Comparison of ENCODE assay signal across 20 cellular contexts in the genomic region with DNA sequence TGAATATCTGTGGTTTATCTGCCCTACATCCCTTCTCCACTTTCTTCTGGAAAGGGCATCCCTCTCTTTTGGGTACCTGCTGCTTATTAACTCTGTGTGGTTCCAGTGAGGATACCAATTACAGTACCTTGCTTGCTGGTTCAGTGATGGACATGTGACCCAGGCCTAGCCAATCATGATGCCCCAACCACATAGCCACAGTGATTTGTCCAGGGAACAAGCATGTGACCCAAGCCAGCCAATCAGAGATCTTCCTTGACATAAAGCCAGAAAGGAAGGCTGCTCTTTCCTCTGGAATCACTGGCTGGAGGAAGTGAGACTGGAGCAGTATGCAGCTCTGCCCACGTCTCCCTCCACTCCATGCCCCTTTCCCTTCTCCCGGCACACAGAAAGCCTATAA. TPM values are rescaled to one million over a fixed set of nuclear protein-coding genes. Genes with fewer than 3 reads are reported as not detected.
DNase-seq lines count a peak whose midpoint lies in the region; ATAC-seq, FAIRE-seq and TF ChIP-seq lines count a peak whose summit lies in the region.
"Had no signal": no experiment of that assay in that cellular context is flagged by ENCODE, and none has a peak within 500 bp of the region (broad histone marks: within the 10 kb centered on the region; RNA-seq: fewer than 3 reads in every experiment).

No MANE protein-coding gene starts in this region.

- H3K79me2 ChIP-seq in Karpas-422 (ENCODE audit: low read length) (no peaks in the 10 kb centered on the region), GM12878 (ENCODE audit: control insufficient read depth, insufficient read depth, low read length) (no peaks in the 10 kb centered on the region)

- H4K91ac ChIP-seq in neuronal stem cell (ENCODE audit: low read depth, low read length, poor library complexity) = no peak overlapping the region

- H3K4me1 ChIP-seq in Karpas-422 (ENCODE audit: low read length) (peaks cover 16% of the 10 kb centered on the region), GM12878 (ENCODE audit: control insufficient read depth, insufficient read depth, low read length) (no peaks in the 10 kb centered on the region), neuronal stem cell (ENCODE audit: control insufficient read depth in 2 of 2, insufficient read depth in 1 of 2, low read depth in 1 of 2, low read length in 2 of 2) (no peaks in the 10 kb centered on the region)
- H3K4me1 ChIP-seq: HAP-1, SJSA1 had no signal

- H3K23ac ChIP-seq in neuronal stem cell (ENCODE audit: low read depth, low read length, poor library complexity) = no peak overlapping the region

- H3K27ac ChIP-seq in Karpas-422 (ENCODE audit: low read length) (no peak overlapping the region), GM12878 (ENCODE audit: control insufficient read depth, insufficient read depth) (no peak overlapping the region), neuronal stem cell (replicated peaks; ENCODE audit: low read length) (no peak overlapping the region)
- H3K27ac ChIP-seq: C4-2B, PC-9, SJSA1 had no signal

- no peak for TF ChIP-seq POLR2A in GM12878 (IDR thresholded peaks at IDR 0.05; ENCODE audit: low read depth, low read length)

- BruUV-seq in GM12878 (replicated peaks; lab: Mats Ljungman, UMichigan) = no TSS peak

- H2BK120ac ChIP-seq in neuronal stem cell (ENCODE audit: low read depth, low read length) = no peak overlapping the region

- H3K4me3 ChIP-seq in Karpas-422 (ENCODE audit: low read length) (no peak overlapping the region), GM12878 (no peak overlapping the region), neuronal stem cell (ENCODE audit: low read length in 2 of 2) (no peak overlapping the region)
- H3K4me3 ChIP-seq: HAP-1, PC-9, SJSA1 had no signal

- 23% methylated on average over 2 of the region's 2 CpGs for WGBS in GM12878 (ENCODE audit: insufficient coverage, insufficient replicate concordance, low lambda C conversion rate, missing lambda C conversion rate)
- no CpG with 5 or more reads among the region's 2 CpGs for WGBS in neuronal stem cell (ENCODE audit: extremely low coverage in 2 of 2, insufficient read length in 2 of 2, insufficient replicate concordance in 1 of 2), 2 donors

- RAD21 ChIA-PET in GM12878 (lab: Charles Lee; ENCODE audit: unreplicated experiment) = no interaction called here

- H3K4ac ChIP-seq in neuronal stem cell (ENCODE audit: low read length) = no peak overlapping the region

- CTCF ChIA-PET in GM12878 (lab: Yijun Ruan, JAX) = no interaction called here

- no peaks in the 10 kb centered on the region for H3K79me1 ChIP-seq in neuronal stem cell (ENCODE audit: low read depth, low read length)

- no peak overlapping the region for H2BK15ac ChIP-seq in neuronal stem cell (ENCODE audit: low read length)

- SMC1A ChIA-PET in GM12878 (lab: Charles Lee; ENCODE audit: uncharacterized antibody, unreplicated experiment) = no interaction called here

- POLR2A ChIA-PET in GM12878 (lab: Charles Lee) = no interaction called here

- H3K14ac ChIP-seq in neuronal stem cell (ENCODE audit: low read length) = no peak overlapping the region

- no peak for TF ChIP-seq EP300 in GM12878 (IDR thresholded peaks at IDR 0.05; ENCODE audit: borderline replicate concordance in 1 of 2, control insufficient read depth in 1 of 2, low read depth in 2 of 2, low read length in 2 of 2)

- in situ Hi-C loops in GM12878 (cut with MboI) = no loop called here

- H2AK5ac ChIP-seq in neuronal stem cell (ENCODE audit: low read depth, low read length) = no peak overlapping the region

- H3K36me3 ChIP-seq in Karpas-422 (ENCODE audit: insufficient read depth, low read length) = no peaks in the 10 kb centered on the region
- H3K36me3 ChIP-seq in GM12878 (ENCODE audit: control insufficient read depth in 2 of 2, insufficient read depth in 2 of 2, low read length in 1 of 2) = no peaks in the 10 kb centered on the region
- no peaks in the 10 kb centered on the region for H3K36me3 ChIP-seq in neuronal stem cell (replicated peaks in 1 of 2; ENCODE audit: control insufficient read depth in 2 of 2, insufficient read depth in 2 of 2, low read length in 2 of 2)
- H3K36me3 ChIP-seq: HAP-1, SJSA1 had no signal

- no peak for TF ChIP-seq RAD21 in GM12878 (IDR thresholded peaks at IDR 0.05; ENCODE audit: insufficient read depth, low read depth, low read length)

- no peaks in the 10 kb centered on the region for H3K9me2 ChIP-seq in Karpas-422 (replicated peaks; ENCODE audit: insufficient read depth, low read length)

- no peak overlapping the region for H4K8ac ChIP-seq in neuronal stem cell (ENCODE audit: low read depth, low read length)

- FAIRE-seq in GM12878 (lab: Jason Lieb, UNC) = no peak
- FAIRE-seq: A204.1 had no signal

- no peaks in the 10 kb centered on the region for H4K20me1 ChIP-seq in Karpas-422 (ENCODE audit: insufficient read depth, low read depth, low read length)
- no peaks in the 10 kb centered on the region for H4K20me1 ChIP-seq in GM12878 (ENCODE audit: control insufficient read depth, insufficient read depth)

- no peak for ATAC-seq in GM12878
- no peak for ATAC-seq in GM21390 (IDR thresholded peaks at IDR 0.05; ENCODE audit: unreplicated experiment)
- no peak for ATAC-seq in GM21360 (IDR thresholded peaks at IDR 0.05; ENCODE audit: unreplicated experiment)

- H3K9ac ChIP-seq in Karpas-422 (ENCODE audit: low read length) (no peak overlapping the region), GM12878 (ENCODE audit: control insufficient read depth, insufficient read depth, low read length) (no peak overlapping the region), neuronal stem cell (ENCODE audit: low read depth, low read length, poor library complexity) (no peak overlapping the region)

- no peak overlapping the region for H3K4me2 ChIP-seq in Karpas-422 (ENCODE audit: low read depth, low read length, poor library complexity, severe bottlenecking)
- no peak overlapping the region for H3K4me2 ChIP-seq in GM12878 (ENCODE audit: control insufficient read depth, insufficient read depth)
- no peak overlapping the region for H3K4me2 ChIP-seq in neuronal stem cell (ENCODE audit: insufficient read depth, low read length, poor library complexity, severe bottlenecking)
- H3K4me2 ChIP-seq: PC-9 had no signal

- no peak overlapping the region for H2BK5ac ChIP-seq in neuronal stem cell (ENCODE audit: low read length)

- no peaks in the 10 kb centered on the region for H3K27me3 ChIP-seq in Karpas-422 (ENCODE audit: low read length)
- H3K27me3 ChIP-seq in GM12878 (replicated peaks in 1 of 2; ENCODE audit: control insufficient read depth in 2 of 2, insufficient read depth in 2 of 2, low read length in 1 of 2) = peaks cover 2 to 5% of the 10 kb centered on the region in 2 experiments
- no peaks in the 10 kb centered on the region for H3K27me3 ChIP-seq in neuronal stem cell (ENCODE audit: control insufficient read depth in 3 of 3, insufficient read depth in 3 of 3, low read depth in 1 of 3, low read length in 3 of 3)
- H3K27me3 ChIP-seq: SJSA1 had no signal

- no peak overlapping the region for H2AFZ ChIP-seq in Karpas-422 (ENCODE audit: low read length)
- no peak overlapping the region for H2AFZ ChIP-seq in GM12878 (ENCODE audit: control insufficient read depth, low read depth, low read length)
- H2AFZ ChIP-seq in neuronal stem cell (ENCODE audit: low read length) = peak overlapping the region; percentile 37
- H2AFZ ChIP-seq: PC-9 had no signal

- DNase-seq in NCI-H82 (lab: John Stamatoyannopoulos, UW) (peak; percentile 15), NCI-H82 treated with DMSO at 0.1 percent for 48 hours (lab: John Stamatoyannopoulos, UW; ENCODE audit: unreplicated experiment) (no peak), Karpas-422 (peak; percentile 61), GM12878 (ENCODE audit: low read depth, low spot score) (no peak), neuronal stem cell (ENCODE audit: low spot score) (no peak)
- no peak for DNase-seq in activated CD8-positive, alpha-beta memory T cell treated with anti-CD3 and anti-CD28 coated beads, Interleukin-2, amount 50 U/mL, for 48 hours
- DNase-seq: COR-L47, EL, NCI-H1092 treated with DMSO at 0.1 percent for 48 hours, NCI-H1694, NCI-H345, NCI-H526, PC-9, SW 1271 had no signal

- no peak overlapping the region for H2BK12ac ChIP-seq in neuronal stem cell (ENCODE audit: low read length)

- intact Hi-C loops in GM12878 (cut with micrococcal nuclease; ENCODE audit: unreplicated experiment) = no loop called here

- no peaks in the 10 kb centered on the region for H3K9me3 ChIP-seq in Karpas-422 (ENCODE audit: low read length)
- no peaks in the 10 kb centered on the region; the same call in 2 of the 3 replicates for H3K9me3 ChIP-seq in GM12878 (replicated peaks; ENCODE audit: control insufficient read depth, insufficient read depth, low read length)
- no peaks in the 10 kb centered on the region for H3K9me3 ChIP-seq in neuronal stem cell (replicated peaks in 1 of 2; ENCODE audit: control insufficient read depth in 2 of 2, insufficient read depth in 1 of 2, low read depth in 1 of 2, low read length in 2 of 2)
- H3K9me3 ChIP-seq: SJSA1 had no signal

- no peak for TF ChIP-seq CTCF in GM12878 (IDR thresholded peaks at IDR 0.05 in 2 of 3, conservative IDR thresholded peaks at IDR 0.05 in 1 of 3; ENCODE audit: control insufficient read depth in 2 of 3, extremely low read depth in 1 of 3, insufficient read depth in 1 of 3, low read depth in 3 of 3, low read length in 3 of 3)

- no peak overlapping the region for H3K18ac ChIP-seq in neuronal stem cell (ENCODE audit: low read length)

RNA-seq across cellular contexts. Expression of gene TMEM158, which starts 10.9 kb away (rescaled TPM):
- total RNA-seq in Karpas-422 (2014; rRNA removed; shearing (Covaris generic); ENCODE audit: low replicate concordance) = not detected in 2 replicates
- total RNA-seq in GM12878 (2013; cell fraction: nucleolus; rRNA removed) = not detected in 2 replicates
- total RNA-seq in GM12878 (2014; rRNA removed) (not detected in 2 replicates), GM12878 (2014; rRNA removed; fragmentation: Illumina TruSeq; extraction: Trizol) (not detected in 2 replicates), GM12878 (2021) (not detected in 2 replicates)
- polyA plus RNA-seq in GM12878 (2011; ENCODE audit: low read depth) = not detected
- polyA plus RNA-seq in GM12878 (2011; rRNA removed) (not detected in 2 replicates), GM12878 (2014; fragmentation: Illumina TruSeq; extraction: Trizol) (not detected in 2 replicates), GM12878 (2014; fragmentation: Nextera tagmentation; extraction: Ambion mirVana) (not detected), GM12878 (2014; rRNA removed) (not detected in 2 replicates), GM12878 (2016; fragmentation: Nextera tagmentation; extraction: Ambion mirVana) (not detected)
- 0.03 TPM in 1 of 2 replicates, not detected in the other for polyA plus RNA-seq in GM12878 (2011; cell fraction: cytosol; rRNA removed)
- polyA plus RNA-seq in GM12878 (2011; cell fraction: nucleus; rRNA removed) = 0.06 TPM in 1 of 2 replicates, not detected in the other
- polyA plus RNA-seq in GM12878 (2012) = not detected in 2 replicates
- not detected in 2 replicates for polyA minus RNA-seq in GM12878 (2011; rRNA and poly(A)+ RNA removed)
- polyA minus RNA-seq in GM12878 (2011; cell fraction: cytosol; rRNA and poly(A)+ RNA removed) = not detected in 2 replicates
- not detected in 2 replicates for polyA minus RNA-seq in GM12878 (2011; cell fraction: nucleus; rRNA and poly(A)+ RNA removed)
- 9.2 TPM for polyA plus RNA-seq in neuronal stem cell (2013, experiment 1 of 2)
- 9.1 TPM for polyA plus RNA-seq in neuronal stem cell (2013, experiment 2 of 2)

Comparison
In these comparisons a context has a peak if more than half of its experiments do, and no peak if none do; other contexts are left out.
1. DNase-seq: peak in NCI-H82 (single experiment) and Karpas-422 (single experiment); none in NCI-H82 treated with DMSO at 0.1 percent for 48 hours (single experiment), GM12878 (single experiment), neuronal stem cell (single experiment) and activated CD8-positive, alpha-beta memory T cell treated with anti-CD3 and anti-CD28 coated beads, Interleukin-2, amount 50 U/mL, for 48 hours (single experiment).